In the genomic region with DNA sequence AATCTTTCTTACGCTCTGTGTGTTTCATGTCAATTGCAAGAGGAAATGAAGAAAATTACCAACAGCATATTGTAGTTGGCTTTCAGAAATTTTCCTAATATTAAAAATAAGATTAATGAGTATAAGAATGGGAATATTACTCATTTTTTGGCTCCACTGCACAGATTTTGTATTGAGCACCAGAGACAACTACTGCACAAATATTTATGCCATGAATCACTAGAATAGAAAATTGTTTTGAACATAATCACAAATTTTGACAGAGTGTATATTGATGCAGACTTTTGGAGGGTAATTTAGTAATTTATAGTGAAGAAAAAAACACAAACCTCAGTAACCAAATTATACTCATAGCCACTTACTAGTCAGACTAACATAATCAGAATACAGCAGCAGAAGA, we compare ENCODE assay signal across 20 cellular contexts.
"Had no signal": no experiment of that assay in that cellular context is flagged by ENCODE, and none has a peak within 500 bp of the region (broad histone marks: within the 10 kb centered on the region; RNA-seq: fewer than 3 reads in every experiment).

No MANE protein-coding gene starts in this region.

- H3K4me3 Mint-ChIP-seq: activated CD4-positive, alpha-beta memory T cell treated with anti-CD3 and anti-CD28 coated beads for 36 hours; activated naive CD8-positive, alpha-beta T cell treated with anti-CD3 and anti-CD28 coated beads, Interleukin-2, amount 50 U/mL, for 24 hours; brain; naive thymus-derived CD8-positive, alpha-beta T cell had no signal

- H3K4me3 ChIP-seq: esophagus squamous epithelium, left ventricle myocardium inferior, thyroid gland, upper lobe of right lung had no signal

- H3K27me3 ChIP-seq: esophagus squamous epithelium, thyroid gland, upper lobe of right lung had no signal

- DNase-seq: activated CD4-positive, alpha-beta memory T cell treated with anti-CD3 and anti-CD28 coated beads for 36 hours; activated CD4-positive, alpha-beta T cell treated with anti-CD3 and anti-CD28 coated beads for 48 hours; activated effector memory CD4-positive, alpha-beta T cell treated with anti-CD3 and anti-CD28 coated beads, Interleukin-2, amount 50 U/mL, for 16 hours; activated naive CD4-positive, alpha-beta T cell treated with anti-CD3 and anti-CD28 coated beads, Interleukin-2, amount 50 U/mL, for 16 hours; activated naive CD8-positive, alpha-beta T cell treated with anti-CD3 and anti-CD28 coated beads, Interleukin-2, amount 50 U/mL, for 24 hours; activated T-cell treated with anti-CD3 and anti-CD28 coated beads, Interleukin-2, amount 50 U/mL, for 48 hours; anterior cingulate cortex; caudate nucleus; esophagus squamous epithelium; foreskin melanocyte; kidney glomerular epithelial cell; left ventricle myocardium inferior; naive thymus-derived CD8-positive, alpha-beta T cell; right cardiac atrium; stimulated activated CD4-positive, alpha-beta T cell treated with anti-CD3 and anti-CD28 coated beads, Interleukin-4, amount 100 ng/mL, for 24 hours; stimulated activated naive CD4-positive, alpha-beta T cell treated with Interleukin-2 at 50 U/mL for 16 hours; T-helper 2 cell; thyroid gland; upper lobe of right lung had no signal

- H3K4me1 ChIP-seq: esophagus squamous epithelium, left ventricle myocardium inferior, thyroid gland, upper lobe of right lung had no signal

- H3K4me1 Mint-ChIP-seq: activated naive CD8-positive, alpha-beta T cell treated with anti-CD3 and anti-CD28 coated beads, Interleukin-2, amount 50 U/mL, for 24 hours; brain; naive thymus-derived CD8-positive, alpha-beta T cell had no signal

- ATAC-seq: activated naive CD8-positive, alpha-beta T cell treated with anti-CD3 and anti-CD28 coated beads, Interleukin-2, amount 50 U/mL, for 24 hours; naive thymus-derived CD8-positive, alpha-beta T cell; right cardiac atrium; upper lobe of right lung had no signal

- H3K36me3 Mint-ChIP-seq: activated CD4-positive, alpha-beta memory T cell treated with anti-CD3 and anti-CD28 coated beads for 36 hours; brain; naive thymus-derived CD8-positive, alpha-beta T cell had no signal

- H3K27me3 Mint-ChIP-seq: brain had no signal

- H3K9me3 Mint-ChIP-seq: activated CD4-positive, alpha-beta memory T cell treated with anti-CD3 and anti-CD28 coated beads for 36 hours; activated naive CD8-positive, alpha-beta T cell treated with anti-CD3 and anti-CD28 coated beads, Interleukin-2, amount 50 U/mL, for 24 hours; brain; naive thymus-derived CD8-positive, alpha-beta T cell had no signal

- H3K36me3 ChIP-seq: esophagus squamous epithelium, left ventricle myocardium inferior, thyroid gland, upper lobe of right lung had no signal

- H3K27ac ChIP-seq: esophagus squamous epithelium, left ventricle myocardium inferior, thyroid gland, upper lobe of right lung had no signal

- H3K9me3 ChIP-seq: esophagus squamous epithelium, left ventricle myocardium inferior, thyroid gland, upper lobe of right lung had no signal

- H3K27ac Mint-ChIP-seq: activated CD4-positive, alpha-beta memory T cell treated with anti-CD3 and anti-CD28 coated beads for 36 hours; activated naive CD8-positive, alpha-beta T cell treated with anti-CD3 and anti-CD28 coated beads, Interleukin-2, amount 50 U/mL, for 24 hours; brain; naive thymus-derived CD8-positive, alpha-beta T cell had no signal
